Comparison of ENCODE assay signal across 10 cellular contexts in the genomic region with DNA sequence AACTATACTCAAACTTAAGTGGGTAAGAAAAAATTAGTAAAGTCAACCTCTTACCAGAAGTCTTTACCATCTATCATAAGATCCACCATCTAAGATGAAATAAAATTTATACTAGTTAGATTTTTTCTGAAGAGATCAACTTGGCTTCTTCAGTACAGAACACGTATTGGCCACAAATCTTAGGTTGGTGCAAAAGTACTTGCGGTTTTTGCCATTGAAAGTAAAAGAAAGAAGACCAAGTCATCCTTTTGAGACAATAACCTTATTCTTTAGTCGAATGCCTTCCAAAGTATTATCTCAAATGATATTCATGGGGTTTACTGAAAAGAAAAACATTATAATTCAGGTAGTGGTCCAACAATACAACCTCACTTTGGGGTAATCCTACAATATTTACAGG.
"Had no signal": no experiment of that assay in that cellular context is flagged by ENCODE, and none has a peak within 500 bp of the region (broad histone marks: within the 10 kb centered on the region; RNA-seq: fewer than 3 reads in every experiment).

No MANE protein-coding gene starts in this region.

- FAIRE-seq: H1, H54 had no signal

- H2AFZ ChIP-seq: GM23248, GM23338 had no signal

- H3K9ac ChIP-seq: GM23248 had no signal

- H3K27ac ChIP-seq: GM23248 had no signal

- DNase-seq: GM23248, GOT3, H7, H9, HCEC 1CT, HFFc6 had no signal

- H3K4me2 ChIP-seq: GM23338 had no signal

- H3K4me3 ChIP-seq: GM23248, GM23338 had no signal

- ATAC-seq: GM23338, HCT116 had no signal
